8 cellular contexts compared by ENCODE assay signal in the genomic region with DNA sequence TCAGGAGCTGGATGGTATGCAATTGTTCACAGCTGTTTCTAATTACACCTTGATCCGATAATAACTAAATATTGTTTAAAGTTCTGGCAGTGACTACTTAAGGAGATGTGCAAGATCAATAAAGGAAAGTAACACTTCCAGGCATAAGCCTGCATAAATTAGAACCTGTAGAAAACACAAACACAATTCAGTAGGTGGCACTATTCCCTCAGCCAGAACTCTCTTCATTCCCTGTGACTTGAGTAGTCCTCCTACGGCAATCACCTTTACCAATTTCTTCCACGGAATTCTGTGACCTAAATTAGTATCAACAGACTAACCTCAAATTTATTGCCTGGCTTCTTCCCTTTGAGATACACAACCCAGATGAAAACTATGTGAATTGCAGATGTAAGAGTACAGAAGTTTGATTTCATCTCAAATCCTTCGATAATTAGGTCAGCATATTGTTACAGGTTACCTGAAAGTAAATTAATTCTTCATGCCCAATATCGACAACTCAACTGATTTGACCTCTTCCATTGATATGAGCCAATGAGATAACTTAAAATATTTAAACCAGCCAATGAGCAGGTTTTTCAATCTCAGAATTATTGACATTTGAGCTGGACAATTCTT.
A peak's percentile ranks its signal among the peaks of the same experiment; 100 is the strongest.
DNase-seq lines count a peak whose midpoint lies in the region; ATAC-seq, FAIRE-seq and TF ChIP-seq lines count a peak whose summit lies in the region.

No MANE protein-coding gene starts in this region.

- H3K4me1 ChIP-seq in OCI-LY1 (ENCODE audit: insufficient read depth, low read length, severe bottlenecking): no peaks in the 10 kb centered on the region

- H3K27ac Mint-ChIP-seq in HFFc6: no peak overlapping the region

- no peaks in the 10 kb centered on the region for H3F3A ChIP-seq in OCI-LY1 (ENCODE audit: insufficient read depth, low read length)

- H3K27ac ChIP-seq in OCI-LY1 (ENCODE audit: low read depth, low read length, poor library complexity, severe bottlenecking): no peak overlapping the region

- ATAC-seq in activated CD4-positive, CD25-positive, alpha-beta regulatory T cell treated with anti-CD3 and anti-CD28 coated beads, Interleukin-2, amount 50 U/mL, for 24 hours: no peak
- ATAC-seq in HG02678 (IDR thresholded peaks at IDR 0.05; ENCODE audit: unreplicated experiment): no peak

- H3K9me3 Mint-ChIP-seq in HFFc6: no peaks in the 10 kb centered on the region

- peaks cover 4% of the 10 kb centered on the region; the same call in 1 of the 2 replicates for H3K36me3 Mint-ChIP-seq in HFFc6 (ENCODE audit: low read depth)

- no peak overlapping the region for H3K4me3 Mint-ChIP-seq in HFFc6

- no peaks in the 10 kb centered on the region for H3K79me2 ChIP-seq in OCI-LY1 (ENCODE audit: insufficient read depth, low read length)

- no peaks in the 10 kb centered on the region; the same call in 1 of the 2 replicates for H3K27me3 Mint-ChIP-seq in HFFc6 (ENCODE audit: insufficient read depth)

- H2AFZ ChIP-seq in OCI-LY1 (ENCODE audit: low read length): no peak overlapping the region

- H3K9me3 ChIP-seq in OCI-LY1 (ENCODE audit: low read length): no peaks in the 10 kb centered on the region

- H3K4me1 Mint-ChIP-seq in HFFc6 (ENCODE audit: low read depth): peaks cover 9% of the 10 kb centered on the region

- H3K9ac ChIP-seq in OCI-LY1 (ENCODE audit: low read length): no peak overlapping the region

- no peaks in the 10 kb centered on the region for H3K27me3 ChIP-seq in OCI-LY1 (ENCODE audit: insufficient read depth, low read length)

- no peaks in the 10 kb centered on the region for H4K20me1 ChIP-seq in OCI-LY1 (ENCODE audit: insufficient read depth, low read length)

- no peaks in the 10 kb centered on the region for H3K36me3 ChIP-seq in OCI-LY1 (ENCODE audit: insufficient read depth, low read length)

- FAIRE-seq in A204.1 (lab: Jason Lieb, UNC): peak; percentile 75

- H3K4me2 ChIP-seq in OCI-LY1 (ENCODE audit: low read length): no peak overlapping the region

- H3K4me3 ChIP-seq in OCI-LY1 (ENCODE audit: low read depth, low read length, poor library complexity, severe bottlenecking) (no peak overlapping the region), fibroblast of the aortic adventitia (ENCODE audit: low read depth, low read length) (no peak overlapping the region)

- DNase-seq in HFFc6 (peak; percentile 29), fibroblast of the aortic adventitia (ENCODE audit: low read depth) (peak; percentile 70), retina (peak; percentile 19)
- DNase-seq in activated CD4-positive, alpha-beta T cell treated with anti-CD3 and anti-CD28 coated beads, Interleukin-2, amount 50 U/mL, for 48 hours: no peak

- no peaks in the 10 kb centered on the region for H3K9me2 ChIP-seq in OCI-LY1 (ENCODE audit: low read depth, low read length)

- TF ChIP-seq CTCF in HFFc6 (IDR thresholded peaks at IDR 0.05) (peak; percentile 76), OCI-LY1 (IDR thresholded peaks at IDR 0.05; ENCODE audit: low read length) (peak; percentile 31; the same call in 1 of the 2 replicates), fibroblast of the aortic adventitia (IDR thresholded peaks at IDR 0.05; ENCODE audit: insufficient read depth, low read length) (peak; percentile 57)

Comparison
In these comparisons a context has a peak if more than half of its experiments do, and no peak if none do; other contexts are left out.
1. DNase-seq: peak in HFFc6 (single experiment), fibroblast of the aortic adventitia (single experiment) and retina (single experiment); none in activated CD4-positive, alpha-beta T cell treated with anti-CD3 and anti-CD28 coated beads, Interleukin-2, amount 50 U/mL, for 48 hours (0 of 2).
2. Peak in every context shown above with its lines, with median percentiles within 50 percentile points of each other: CTCF ChIP-seq.